Comparison of ENCODE assay signal across 1 cellular context in genomic region chr17:19657182-19657581, GRCh38.
TF ChIP-seq lines count a peak whose summit lies in the region.

No MANE protein-coding gene starts in this region.

TF ChIP-seq in H1, 55 proteins besides CTCF, POLR2A, EP300 and RAD21:
- TF ChIP-seq EZH2 (IDR thresholded peaks at IDR 0.05; ENCODE audit: low read depth, low read length, severe bottlenecking): no peak
- no peak for TF ChIP-seq SP4 (IDR thresholded peaks at IDR 0.05; ENCODE audit: low read length)
- TF ChIP-seq HDAC6 (IDR thresholded peaks at IDR 0.05; ENCODE audit: low read depth, low read length): no peak
- no peak for TF ChIP-seq SUZ12 (IDR thresholded peaks at IDR 0.05; ENCODE audit: low read length)
